Comparison of ENCODE assay signal across 1 cellular context in the genomic region with DNA sequence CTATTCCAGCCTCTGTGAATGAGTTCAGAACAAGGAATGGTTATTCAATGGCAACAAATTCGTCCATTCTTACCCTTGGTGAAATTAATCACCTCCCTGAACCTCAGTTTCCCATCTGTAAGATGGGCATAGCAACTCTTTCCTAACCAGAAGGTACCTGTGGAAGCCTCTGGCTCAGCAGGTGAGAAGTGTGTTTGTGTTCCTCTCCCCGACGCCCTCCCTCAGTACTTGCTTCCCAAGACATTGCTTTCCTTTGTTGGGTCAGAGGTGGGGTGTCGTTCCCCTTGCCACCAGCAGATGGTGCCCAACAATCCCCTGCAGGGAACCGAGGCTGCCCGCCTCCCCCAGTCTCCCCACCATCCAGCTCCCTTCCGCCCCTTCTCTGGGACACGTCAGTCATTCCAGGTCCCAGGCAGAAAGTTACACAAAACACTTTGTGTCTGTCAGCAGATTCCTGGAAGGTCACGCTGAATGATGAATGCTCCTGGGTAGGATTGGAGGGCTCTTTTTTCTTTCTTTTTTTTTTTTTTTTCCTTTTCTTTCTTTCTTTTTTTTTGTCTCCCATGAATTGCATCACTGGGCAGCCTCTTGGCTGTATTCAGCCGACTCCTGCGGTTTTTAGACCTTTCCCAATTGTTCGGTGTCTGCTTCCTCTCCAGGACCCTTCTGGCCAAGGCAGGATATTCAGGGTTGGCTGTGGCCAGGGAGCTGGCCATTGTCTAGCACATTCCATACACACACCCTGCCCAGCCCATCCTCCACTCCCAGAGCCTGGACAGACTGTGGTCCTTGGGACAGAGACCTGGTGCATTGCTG.
TF ChIP-seq lines count a peak whose summit lies in the region.

No MANE protein-coding gene starts in this region.

TF ChIP-seq in K562, 482 proteins besides CTCF, POLR2A, EP300 and RAD21 (continued from another document and continues in another):
- no peak for TF ChIP-seq ZNF217 (CRISPR knock-in tag; IDR thresholded peaks at IDR 0.05)
- TF ChIP-seq KLF6 (CRISPR knock-in tag; IDR thresholded peaks at IDR 0.05; ENCODE audit: borderline replicate concordance), result no peak
- TF ChIP-seq PML (IDR thresholded peaks at IDR 0.05; ENCODE audit: low read length), result no peak; the same call in 1 of the 2 replicates
- peak; percentile 57; the same call in 1 of the 2 replicates for TF ChIP-seq NBN (IDR thresholded peaks at IDR 0.05; ENCODE audit: low read depth)
- no peak for TF ChIP-seq RBM22 (IDR thresholded peaks at IDR 0.05; ENCODE audit: low read depth, low read length, poor library complexity, severe bottlenecking)
- TF ChIP-seq, protein P1, sequence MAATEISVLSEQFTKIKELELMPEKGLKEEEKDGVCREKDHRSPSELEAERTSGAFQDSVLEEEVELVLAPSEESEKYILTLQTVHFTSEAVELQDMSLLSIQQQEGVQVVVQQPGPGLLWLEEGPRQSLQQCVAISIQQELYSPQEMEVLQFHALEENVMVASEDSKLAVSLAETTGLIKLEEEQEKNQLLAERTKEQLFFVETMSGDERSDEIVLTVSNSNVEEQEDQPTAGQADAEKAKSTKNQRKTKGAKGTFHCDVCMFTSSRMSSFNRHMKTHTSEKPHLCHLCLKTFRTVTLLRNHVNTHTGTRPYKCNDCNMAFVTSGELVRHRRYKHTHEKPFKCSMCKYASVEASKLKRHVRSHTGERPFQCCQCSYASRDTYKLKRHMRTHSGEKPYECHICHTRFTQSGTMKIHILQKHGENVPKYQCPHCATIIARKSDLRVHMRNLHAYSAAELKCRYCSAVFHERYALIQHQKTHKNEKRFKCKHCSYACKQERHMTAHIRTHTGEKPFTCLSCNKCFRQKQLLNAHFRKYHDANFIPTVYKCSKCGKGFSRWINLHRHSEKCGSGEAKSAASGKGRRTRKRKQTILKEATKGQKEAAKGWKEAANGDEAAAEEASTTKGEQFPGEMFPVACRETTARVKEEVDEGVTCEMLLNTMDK (IDR thresholded peaks at IDR 0.05; ENCODE audit: borderline replicate concordance, insufficient read depth, low read depth, low read length, poor library complexity, severe bottlenecking), result no peak
- TF ChIP-seq FOSL1 (tag; conservative IDR thresholded peaks at IDR 0.05), result peak; percentile 68
- 0 out of 2 replicates have a peak, but pooled peaks have one; percentile 20 for TF ChIP-seq KLF13 (tag; IDR thresholded peaks at IDR 0.05; ENCODE audit: borderline replicate concordance, low read depth)
- no peak for TF ChIP-seq MTA2 (IDR thresholded peaks at IDR 0.05; ENCODE audit: low read depth)
- TF ChIP-seq, protein P2, sequence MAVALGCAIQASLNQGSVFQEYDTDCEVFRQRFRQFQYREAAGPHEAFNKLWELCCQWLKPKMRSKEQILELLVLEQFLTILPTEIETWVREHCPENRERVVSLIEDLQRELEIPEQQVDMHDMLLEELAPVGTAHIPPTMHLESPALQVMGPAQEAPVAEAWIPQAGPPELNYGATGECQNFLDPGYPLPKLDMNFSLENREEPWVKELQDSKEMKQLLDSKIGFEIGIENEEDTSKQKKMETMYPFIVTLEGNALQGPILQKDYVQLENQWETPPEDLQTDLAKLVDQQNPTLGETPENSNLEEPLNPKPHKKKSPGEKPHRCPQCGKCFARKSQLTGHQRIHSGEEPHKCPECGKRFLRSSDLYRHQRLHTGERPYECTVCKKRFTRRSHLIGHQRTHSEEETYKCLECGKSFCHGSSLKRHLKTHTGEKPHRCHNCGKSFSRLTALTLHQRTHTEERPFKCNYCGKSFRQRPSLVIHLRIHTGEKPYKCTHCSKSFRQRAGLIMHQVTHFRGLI (CRISPR knock-in tag; IDR thresholded peaks at IDR 0.05), result no peak
- TF ChIP-seq MTA1 (IDR thresholded peaks at IDR 0.05; ENCODE audit: borderline replicate concordance), result peak; percentile 67; the same call in 1 of the 2 replicates
- TF ChIP-seq, protein P3, sequence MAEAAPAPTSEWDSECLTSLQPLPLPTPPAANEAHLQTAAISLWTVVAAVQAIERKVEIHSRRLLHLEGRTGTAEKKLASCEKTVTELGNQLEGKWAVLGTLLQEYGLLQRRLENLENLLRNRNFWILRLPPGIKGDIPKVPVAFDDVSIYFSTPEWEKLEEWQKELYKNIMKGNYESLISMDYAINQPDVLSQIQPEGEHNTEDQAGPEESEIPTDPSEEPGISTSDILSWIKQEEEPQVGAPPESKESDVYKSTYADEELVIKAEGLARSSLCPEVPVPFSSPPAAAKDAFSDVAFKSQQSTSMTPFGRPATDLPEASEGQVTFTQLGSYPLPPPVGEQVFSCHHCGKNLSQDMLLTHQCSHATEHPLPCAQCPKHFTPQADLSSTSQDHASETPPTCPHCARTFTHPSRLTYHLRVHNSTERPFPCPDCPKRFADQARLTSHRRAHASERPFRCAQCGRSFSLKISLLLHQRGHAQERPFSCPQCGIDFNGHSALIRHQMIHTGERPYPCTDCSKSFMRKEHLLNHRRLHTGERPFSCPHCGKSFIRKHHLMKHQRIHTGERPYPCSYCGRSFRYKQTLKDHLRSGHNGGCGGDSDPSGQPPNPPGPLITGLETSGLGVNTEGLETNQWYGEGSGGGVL (CRISPR knock-in tag; IDR thresholded peaks at IDR 0.05), result no peak
- no peak for TF ChIP-seq NFE2L1 (tag; IDR thresholded peaks at IDR 0.05; ENCODE audit: borderline replicate concordance, low read depth)
- no peak for TF ChIP-seq CBX2 (IDR thresholded peaks at IDR 0.05; ENCODE audit: insufficient read depth, low read length, poor library complexity, severe bottlenecking)
- no peak for TF ChIP-seq ZNF134 (CRISPR knock-in tag; conservative IDR thresholded peaks at IDR 0.05)
- TF ChIP-seq EGR1 (conservative IDR thresholded peaks at IDR 0.05), result peak; percentile 40
- no peak for TF ChIP-seq ZNF408 (CRISPR knock-in tag; IDR thresholded peaks at IDR 0.05; ENCODE audit: low read depth)
- TF ChIP-seq ZNF24 (IDR thresholded peaks at IDR 0.05), result no peak
- TF ChIP-seq, protein P4, sequence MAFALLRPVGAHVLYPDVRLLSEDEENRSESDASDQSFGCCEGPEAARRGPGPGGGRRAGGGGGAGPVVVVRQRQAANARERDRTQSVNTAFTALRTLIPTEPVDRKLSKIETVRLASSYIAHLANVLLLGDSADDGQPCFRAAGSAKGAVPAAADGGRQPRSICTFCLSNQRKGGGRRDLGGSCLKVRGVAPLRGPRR (CRISPR knock-in tag; IDR thresholded peaks at IDR 0.05), result no peak
- TF ChIP-seq ATF7 (IDR thresholded peaks at IDR 0.05), result peak; percentile 41; the same call in 1 of the 2 replicates
- TF ChIP-seq MAFK (IDR thresholded peaks at IDR 0.05; ENCODE audit: low read length), result peak; percentile 53; the same call in 1 of the 2 replicates
- peak; percentile 42; the same call in 1 of the 2 replicates for TF ChIP-seq CTBP1 (IDR thresholded peaks at IDR 0.05; ENCODE audit: borderline replicate concordance)
- TF ChIP-seq RBFOX2 (IDR thresholded peaks at IDR 0.05; ENCODE audit: low read depth, low read length), result no peak
- TF ChIP-seq STAT5A (IDR thresholded peaks at IDR 0.05; ENCODE audit: borderline replicate concordance, low read length), result no peak
- no peak for TF ChIP-seq ATF1 (CRISPR knock-in tag; IDR thresholded peaks at IDR 0.05)
- TF ChIP-seq ATF1 (tag; IDR thresholded peaks at IDR 0.05), result peak; percentile 48
- TF ChIP-seq KAT7 (CRISPR knock-in tag; IDR thresholded peaks at IDR 0.05; ENCODE audit: borderline replicate concordance), result 0 out of 2 replicates have a peak, but pooled peaks have one; percentile 48
- no peak for TF ChIP-seq ZNF830 (CRISPR knock-in tag; IDR thresholded peaks at IDR 0.05)
- no peak for TF ChIP-seq ESRRB (CRISPR knock-in tag; IDR thresholded peaks at IDR 0.05; ENCODE audit: borderline replicate concordance)
- TF ChIP-seq, protein P5, sequence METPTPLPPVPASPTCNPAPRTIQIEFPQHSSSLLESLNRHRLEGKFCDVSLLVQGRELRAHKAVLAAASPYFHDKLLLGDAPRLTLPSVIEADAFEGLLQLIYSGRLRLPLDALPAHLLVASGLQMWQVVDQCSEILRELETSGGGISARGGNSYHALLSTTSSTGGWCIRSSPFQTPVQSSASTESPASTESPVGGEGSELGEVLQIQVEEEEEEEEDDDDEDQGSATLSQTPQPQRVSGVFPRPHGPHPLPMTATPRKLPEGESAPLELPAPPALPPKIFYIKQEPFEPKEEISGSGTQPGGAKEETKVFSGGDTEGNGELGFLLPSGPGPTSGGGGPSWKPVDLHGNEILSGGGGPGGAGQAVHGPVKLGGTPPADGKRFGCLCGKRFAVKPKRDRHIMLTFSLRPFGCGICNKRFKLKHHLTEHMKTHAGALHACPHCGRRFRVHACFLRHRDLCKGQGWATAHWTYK (CRISPR knock-in tag; IDR thresholded peaks at IDR 0.05), result no peak
- no peak for TF ChIP-seq ZBED1 (IDR thresholded peaks at IDR 0.05)
- no peak for TF ChIP-seq ETS2 (tag; IDR thresholded peaks at IDR 0.05; ENCODE audit: borderline replicate concordance, poor library complexity, severe bottlenecking)
- no peak for TF ChIP-seq HDAC6 (IDR thresholded peaks at IDR 0.05; ENCODE audit: low read depth, low read length)
- peak; percentile 24; the same call in 1 of the 2 replicates for TF ChIP-seq ESRRA (IDR thresholded peaks at IDR 0.05; ENCODE audit: borderline replicate concordance, low read depth)
- TF ChIP-seq JUND (IDR thresholded peaks at IDR 0.05; ENCODE audit: borderline replicate concordance, low read depth, low read length), result peak; percentile 40; the same call in 1 of the 2 replicates
- TF ChIP-seq JUND (tag; IDR thresholded peaks at IDR 0.05; ENCODE audit: borderline replicate concordance, low read depth, low read length), result no peak; the same call in 2 of the 3 replicates
- TF ChIP-seq BACH1 (tag; IDR thresholded peaks at IDR 0.05), result no peak
- TF ChIP-seq, protein P6, sequence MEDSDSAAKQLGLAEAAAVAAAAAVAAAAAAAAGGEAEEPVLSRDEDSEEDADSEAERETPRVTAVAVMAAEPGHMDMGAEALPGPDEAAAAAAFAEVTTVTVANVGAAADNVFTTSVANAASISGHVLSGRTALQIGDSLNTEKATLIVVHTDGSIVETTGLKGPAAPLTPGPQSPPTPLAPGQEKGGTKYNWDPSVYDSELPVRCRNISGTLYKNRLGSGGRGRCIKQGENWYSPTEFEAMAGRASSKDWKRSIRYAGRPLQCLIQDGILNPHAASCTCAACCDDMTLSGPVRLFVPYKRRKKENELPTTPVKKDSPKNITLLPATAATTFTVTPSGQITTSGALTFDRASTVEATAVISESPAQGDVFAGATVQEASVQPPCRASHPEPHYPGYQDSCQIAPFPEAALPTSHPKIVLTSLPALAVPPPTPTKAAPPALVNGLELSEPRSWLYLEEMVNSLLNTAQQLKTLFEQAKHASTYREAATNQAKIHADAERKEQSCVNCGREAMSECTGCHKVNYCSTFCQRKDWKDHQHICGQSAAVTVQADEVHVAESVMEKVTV (CRISPR knock-in tag; IDR thresholded peaks at IDR 0.05), result peak; percentile 87
- TF ChIP-seq SMC3 (conservative IDR thresholded peaks at IDR 0.05; ENCODE audit: insufficient read depth, low read depth, low read length), result peak; percentile 90
- TF ChIP-seq, protein P7, sequence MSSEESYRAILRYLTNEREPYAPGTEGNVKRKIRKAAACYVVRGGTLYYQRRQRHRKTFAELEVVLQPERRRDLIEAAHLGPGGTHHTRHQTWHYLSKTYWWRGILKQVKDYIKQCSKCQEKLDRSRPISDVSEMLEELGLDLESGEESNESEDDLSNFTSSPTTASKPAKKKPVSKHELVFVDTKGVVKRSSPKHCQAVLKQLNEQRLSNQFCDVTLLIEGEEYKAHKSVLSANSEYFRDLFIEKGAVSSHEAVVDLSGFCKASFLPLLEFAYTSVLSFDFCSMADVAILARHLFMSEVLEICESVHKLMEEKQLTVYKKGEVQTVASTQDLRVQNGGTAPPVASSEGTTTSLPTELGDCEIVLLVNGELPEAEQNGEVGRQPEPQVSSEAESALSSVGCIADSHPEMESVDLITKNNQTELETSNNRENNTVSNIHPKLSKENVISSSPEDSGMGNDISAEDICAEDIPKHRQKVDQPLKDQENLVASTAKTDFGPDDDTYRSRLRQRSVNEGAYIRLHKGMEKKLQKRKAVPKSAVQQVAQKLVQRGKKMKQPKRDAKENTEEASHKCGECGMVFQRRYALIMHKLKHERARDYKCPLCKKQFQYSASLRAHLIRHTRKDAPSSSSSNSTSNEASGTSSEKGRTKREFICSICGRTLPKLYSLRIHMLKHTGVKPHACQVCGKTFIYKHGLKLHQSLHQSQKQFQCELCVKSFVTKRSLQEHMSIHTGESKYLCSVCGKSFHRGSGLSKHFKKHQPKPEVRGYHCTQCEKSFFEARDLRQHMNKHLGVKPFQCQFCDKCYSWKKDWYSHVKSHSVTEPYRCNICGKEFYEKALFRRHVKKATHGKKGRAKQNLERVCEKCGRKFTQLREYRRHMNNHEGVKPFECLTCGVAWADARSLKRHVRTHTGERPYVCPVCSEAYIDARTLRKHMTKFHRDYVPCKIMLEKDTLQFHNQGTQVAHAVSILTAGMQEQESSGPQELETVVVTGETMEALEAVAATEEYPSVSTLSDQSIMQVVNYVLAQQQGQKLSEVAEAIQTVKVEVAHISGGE (CRISPR knock-in tag; IDR thresholded peaks at IDR 0.05), result no peak
- TF ChIP-seq SRSF3 (IDR thresholded peaks at IDR 0.05; ENCODE audit: insufficient read depth, low read length), result no peak
- TF ChIP-seq, protein P8, sequence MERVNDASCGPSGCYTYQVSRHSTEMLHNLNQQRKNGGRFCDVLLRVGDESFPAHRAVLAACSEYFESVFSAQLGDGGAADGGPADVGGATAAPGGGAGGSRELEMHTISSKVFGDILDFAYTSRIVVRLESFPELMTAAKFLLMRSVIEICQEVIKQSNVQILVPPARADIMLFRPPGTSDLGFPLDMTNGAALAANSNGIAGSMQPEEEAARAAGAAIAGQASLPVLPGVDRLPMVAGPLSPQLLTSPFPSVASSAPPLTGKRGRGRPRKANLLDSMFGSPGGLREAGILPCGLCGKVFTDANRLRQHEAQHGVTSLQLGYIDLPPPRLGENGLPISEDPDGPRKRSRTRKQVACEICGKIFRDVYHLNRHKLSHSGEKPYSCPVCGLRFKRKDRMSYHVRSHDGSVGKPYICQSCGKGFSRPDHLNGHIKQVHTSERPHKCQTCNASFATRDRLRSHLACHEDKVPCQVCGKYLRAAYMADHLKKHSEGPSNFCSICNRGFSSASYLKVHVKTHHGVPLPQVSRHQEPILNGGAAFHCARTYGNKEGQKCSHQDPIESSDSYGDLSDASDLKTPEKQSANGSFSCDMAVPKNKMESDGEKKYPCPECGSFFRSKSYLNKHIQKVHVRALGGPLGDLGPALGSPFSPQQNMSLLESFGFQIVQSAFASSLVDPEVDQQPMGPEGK (CRISPR knock-in tag; IDR thresholded peaks at IDR 0.05; ENCODE audit: borderline replicate concordance), result 0 out of 2 replicates have a peak, but pooled peaks have one; percentile 21
- no peak for TF ChIP-seq CREBBP (IDR thresholded peaks at IDR 0.05; ENCODE audit: low read depth, low read length)
- no peak for TF ChIP-seq GATAD2B (IDR thresholded peaks at IDR 0.05; ENCODE audit: borderline replicate concordance)
- TF ChIP-seq, protein P9, sequence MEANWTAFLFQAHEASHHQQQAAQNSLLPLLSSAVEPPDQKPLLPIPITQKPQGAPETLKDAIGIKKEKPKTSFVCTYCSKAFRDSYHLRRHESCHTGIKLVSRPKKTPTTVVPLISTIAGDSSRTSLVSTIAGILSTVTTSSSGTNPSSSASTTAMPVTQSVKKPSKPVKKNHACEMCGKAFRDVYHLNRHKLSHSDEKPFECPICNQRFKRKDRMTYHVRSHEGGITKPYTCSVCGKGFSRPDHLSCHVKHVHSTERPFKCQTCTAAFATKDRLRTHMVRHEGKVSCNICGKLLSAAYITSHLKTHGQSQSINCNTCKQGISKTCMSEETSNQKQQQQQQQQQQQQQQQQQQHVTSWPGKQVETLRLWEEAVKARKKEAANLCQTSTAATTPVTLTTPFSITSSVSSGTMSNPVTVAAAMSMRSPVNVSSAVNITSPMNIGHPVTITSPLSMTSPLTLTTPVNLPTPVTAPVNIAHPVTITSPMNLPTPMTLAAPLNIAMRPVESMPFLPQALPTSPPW (CRISPR knock-in tag; IDR thresholded peaks at IDR 0.05), result peak; percentile 83
- TF ChIP-seq EWSR1 (IDR thresholded peaks at IDR 0.05; ENCODE audit: borderline replicate concordance, low read depth, partially characterized antibody), result no peak
- TF ChIP-seq CBX1 (IDR thresholded peaks at IDR 0.05; ENCODE audit: low read depth), result 0 out of 2 replicates have a peak, but pooled peaks have one; percentile 66
